Comparison of ENCODE assay signal across 8 cellular contexts in the genomic region with DNA sequence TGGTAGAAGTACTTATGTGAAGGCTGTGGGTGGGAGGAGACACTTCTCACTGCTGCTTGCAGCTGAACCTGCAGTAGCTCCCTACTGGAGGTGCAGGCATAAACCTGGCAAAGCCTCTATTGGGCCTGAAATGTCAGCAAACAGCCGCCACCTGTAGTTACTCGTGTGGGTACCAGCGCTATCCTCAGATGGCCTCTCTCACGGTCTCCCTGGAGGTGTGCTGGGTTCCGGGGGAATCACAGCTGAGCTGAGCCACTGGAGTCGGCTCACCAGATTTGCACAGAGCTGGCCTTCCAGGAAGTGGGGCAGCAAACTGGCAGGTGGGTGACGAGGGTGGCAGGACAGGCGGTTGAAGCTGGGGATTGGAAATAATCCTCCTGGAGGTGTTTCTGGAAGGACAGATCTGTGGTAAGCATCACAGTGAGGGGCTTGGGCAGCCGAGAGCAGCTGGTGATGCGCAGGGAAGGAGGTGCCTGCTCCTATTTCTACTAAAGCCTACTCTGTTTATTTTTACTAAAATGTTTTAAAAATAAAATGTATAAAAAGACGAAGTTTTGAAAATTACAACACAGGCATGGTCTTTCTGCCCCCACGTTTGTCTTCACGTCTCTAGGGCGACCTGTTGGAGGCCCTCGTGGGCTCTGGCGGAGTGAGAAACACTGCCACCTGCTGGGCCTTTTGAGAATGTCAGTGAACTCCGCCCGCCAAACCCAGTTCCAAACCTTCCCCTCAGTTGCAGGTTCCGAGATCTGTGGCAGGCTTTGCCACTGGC.
DNase-seq lines count a peak whose midpoint lies in the region; ATAC-seq, FAIRE-seq and TF ChIP-seq lines count a peak whose summit lies in the region.

No MANE protein-coding gene starts in this region.

- FAIRE-seq in endometrium (lab: Jason Lieb, UNC): peak; percentile 23

- TF ChIP-seq CTCF in GM12875 (IDR thresholded peaks at IDR 0.05; ENCODE audit: borderline replicate concordance, insufficient read depth, low read depth, low read length): peak; percentile 76

- H3K4me3 ChIP-seq in GM12875 (ENCODE audit: low read depth, low read length): no peak overlapping the region

- DNase-seq in NOMO-1 (lab: John Stamatoyannopoulos, UW; ENCODE audit: unreplicated experiment in 2 of 2) (peak; percentile 56 to 74), middle frontal gyrus (ENCODE audit: extremely low spot score, low spot score) (peak; percentile 60)
- peak; percentile 22 to 68 (median 51) for DNase-seq in activated CD8-positive, alpha-beta memory T cell treated with anti-CD3 and anti-CD28 coated beads for 48 hours (ENCODE audit: low read depth in 2 of 3, low spot score in 2 of 3)
- DNase-seq in stimulated activated CD8-positive, alpha-beta memory T cell treated with anti-CD3 and anti-CD28 coated beads, Interleukin-4, amount 100 ng/mL, for 1 hour (ENCODE audit: low read depth in 2 of 2, low spot score in 1 of 2): peak; percentile 29 to 51

- ATAC-seq in HG03520 (IDR thresholded peaks at IDR 0.05; ENCODE audit: unreplicated experiment) (peak; percentile 63), GM18517 (IDR thresholded peaks at IDR 0.05; ENCODE audit: unreplicated experiment) (no peak)
